19 cellular contexts compared by ENCODE assay signal in the genomic region with DNA sequence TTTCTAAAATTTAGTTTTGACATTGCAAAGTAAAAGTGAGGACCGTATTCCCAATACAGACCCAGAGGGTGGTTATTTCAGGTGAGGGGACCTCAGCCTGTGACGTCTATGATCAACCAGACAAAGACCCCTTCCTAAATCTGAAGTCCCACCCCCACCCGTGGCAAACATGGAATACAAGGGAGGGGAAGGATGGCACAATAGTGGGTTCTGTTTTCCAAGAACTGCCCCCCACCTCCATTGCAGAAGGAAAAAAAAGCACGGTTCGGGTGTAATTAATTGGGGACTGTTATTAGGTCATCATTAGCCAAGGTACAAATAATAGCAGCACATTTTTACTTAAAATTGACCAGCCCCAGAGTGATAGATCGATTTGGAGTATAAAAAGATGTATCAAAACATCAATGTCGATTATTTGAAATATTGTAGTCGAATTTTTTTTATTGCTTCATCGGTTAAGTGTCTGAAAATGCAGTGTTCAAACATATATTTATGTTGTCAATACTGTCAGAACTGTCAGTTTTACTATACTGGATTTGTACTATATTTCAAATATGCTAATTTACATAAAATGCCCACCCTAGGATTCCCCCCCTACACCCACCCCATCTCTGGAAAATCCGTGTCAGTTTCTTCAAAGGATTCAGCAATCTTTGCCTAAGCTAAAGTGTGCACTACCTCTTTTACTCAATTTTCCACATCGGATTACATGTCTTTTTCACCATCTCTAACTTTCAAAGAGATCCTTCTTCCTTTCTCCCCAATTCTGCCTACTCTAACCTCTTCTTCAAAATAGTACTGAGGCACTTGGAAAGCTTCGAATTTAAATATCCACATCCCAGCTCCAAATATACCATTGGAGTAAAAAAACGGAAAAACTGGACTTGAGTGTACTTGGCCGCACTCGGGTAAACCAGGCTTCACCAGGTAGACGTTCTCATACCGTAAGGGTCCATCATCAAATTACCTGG. TPM values are rescaled to one million over a fixed set of nuclear protein-coding genes. Genes with fewer than 3 reads are reported as not detected.
DNase-seq lines count a peak whose midpoint lies in the region; TF ChIP-seq lines count a peak whose summit lies in the region.
"Had no signal": no experiment of that assay in that cellular context is flagged by ENCODE, and none has a peak within 500 bp of the region (broad histone marks: within the 10 kb centered on the region; RNA-seq: fewer than 3 reads in every experiment).

No MANE protein-coding gene starts in this region.

- TF ChIP-seq POLR2A in spleen (IDR thresholded peaks at IDR 0.05) = no peak

- CTCF ChIA-PET in activated naive CD4-positive, alpha-beta T cell treated with anti-CD3 and anti-CD28 coated beads, Interleukin-2, amount 10 ng/mL, durations not matched to agents 7 days and 5 days (lab: Charles Lee) = no interaction called here

- H3K4me3 Mint-ChIP-seq in activated naive CD4-positive, alpha-beta T cell treated with anti-CD3 and anti-CD28 coated beads, Interleukin-2, amount 10 ng/mL, durations not matched to agents 7 days and 5 days = no peak overlapping the region
- H3K4me3 Mint-ChIP-seq: activated T-cell treated with anti-CD3 and anti-CD28 coated beads, Interleukin-2, amount 50 U/mL, for 72 hours had no signal

- no peaks in the 10 kb centered on the region for H3K4me1 ChIP-seq in endocrine pancreas (ENCODE audit: control insufficient read depth, insufficient read depth, low read length)
- H3K4me1 ChIP-seq in mucosa of stomach (ENCODE audit: control insufficient read depth, insufficient read depth, low read length) = peaks cover 9% of the 10 kb centered on the region
- H3K4me1 ChIP-seq in spleen = peaks cover 0 to 27% (median 6%) of the 10 kb centered on the region in 6 donors

- H3K9ac ChIP-seq in endocrine pancreas (ENCODE audit: control insufficient read depth, insufficient read depth, low read length) (peak overlapping the region; percentile 56), mucosa of stomach (ENCODE audit: low read length) (peak overlapping the region; percentile 66)

- intact Hi-C loops in spleen (cut with DNase I; ENCODE audit: low total_unique reads) = loop anchor here (10.0 kb wide), 1 partner anchor 223 kb away; no protein-coding TSS in a partner anchor

- H3K27ac ChIP-seq in temporal lobe (ENCODE audit: low read depth, low read length) (peak overlapping the region; percentile 5), spleen (no peak overlapping the region)
- H3K27ac ChIP-seq: PC-9, tibial nerve had no signal

- 42 to 61% (median 51%) methylated on average over 17 of the region's 17 CpGs for WGBS in spleen, 5 donors

- H3K36me3 ChIP-seq in endocrine pancreas (ENCODE audit: control insufficient read depth, insufficient read depth, low read length) = no peaks in the 10 kb centered on the region
- H3K36me3 ChIP-seq in mucosa of stomach (ENCODE audit: control insufficient read depth, insufficient read depth, low read length) = no peaks in the 10 kb centered on the region
- H3K36me3 ChIP-seq in spleen = no peaks in the 10 kb centered on the region
- H3K36me3 ChIP-seq: tibial nerve had no signal

- H3K27me3 ChIP-seq in endocrine pancreas (ENCODE audit: control insufficient read depth, insufficient read depth, low read length) = no peaks in the 10 kb centered on the region
- H3K27me3 ChIP-seq in mucosa of stomach (ENCODE audit: control insufficient read depth, insufficient read depth, low read length) = peaks cover 4% of the 10 kb centered on the region
- H3K27me3 ChIP-seq in spleen (replicated peaks in 1 of 7) = peaks cover 0 to 100% (median 55%) of the 10 kb centered on the region in 7 donors

- H3K36me3 Mint-ChIP-seq in activated naive CD4-positive, alpha-beta T cell treated with anti-CD3 and anti-CD28 coated beads, Interleukin-2, amount 10 ng/mL, durations not matched to agents 7 days and 5 days = peaks cover 6% of the 10 kb centered on the region

- no peaks in the 10 kb centered on the region for H3K9me3 ChIP-seq in endocrine pancreas (ENCODE audit: control insufficient read depth, low read length)
- no peaks in the 10 kb centered on the region for H3K9me3 ChIP-seq in mucosa of stomach (ENCODE audit: control insufficient read depth, low read length)
- no peaks in the 10 kb centered on the region for H3K9me3 ChIP-seq in spleen
- H3K9me3 ChIP-seq: tibial nerve had no signal

- peaks cover 99% of the 10 kb centered on the region for H3K27me3 Mint-ChIP-seq in activated naive CD4-positive, alpha-beta T cell treated with anti-CD3 and anti-CD28 coated beads, Interleukin-2, amount 10 ng/mL, durations not matched to agents 7 days and 5 days

- H3K4me3 ChIP-seq in endocrine pancreas (ENCODE audit: control insufficient read depth, insufficient read depth, low read length) = peak overlapping the region; percentile 89
- H3K4me3 ChIP-seq in mucosa of stomach (ENCODE audit: low read length) = peak overlapping the region; percentile 41
- H3K4me3 ChIP-seq in spleen = no peak overlapping the region
- H3K4me3 ChIP-seq: PC-9, tibial nerve had no signal

- no peak for TF ChIP-seq CTCF in spleen (IDR thresholded peaks at IDR 0.05 in 8 of 11, conservative IDR thresholded peaks at IDR 0.05 in 3 of 11)

- peaks cover 2% of the 10 kb centered on the region for H3K4me1 Mint-ChIP-seq in activated naive CD4-positive, alpha-beta T cell treated with anti-CD3 and anti-CD28 coated beads, Interleukin-2, amount 10 ng/mL, durations not matched to agents 7 days and 5 days

- peak overlapping the region; percentile 60 for H3K27ac Mint-ChIP-seq in activated naive CD4-positive, alpha-beta T cell treated with anti-CD3 and anti-CD28 coated beads, Interleukin-2, amount 10 ng/mL, durations not matched to agents 7 days and 5 days
- H3K27ac Mint-ChIP-seq: activated T-cell treated with anti-CD3 and anti-CD28 coated beads, Interleukin-2, amount 50 U/mL, for 72 hours; naive thymus-derived CD8-positive, alpha-beta T cell had no signal

- no peak for DNase-seq in activated naive CD4-positive, alpha-beta T cell treated with anti-CD3 and anti-CD28 coated beads, Interleukin-2, amount 10 ng/mL, durations not matched to agents 7 days and 5 days
- no peak for DNase-seq in activated naive CD4-positive, alpha-beta T cell treated with Interleukin-2 at 50 U/mL for 16 hours
- DNase-seq in spleen (no peak), NCI-H1436 (lab: John Stamatoyannopoulos, UW) (no peak)
- no peak for DNase-seq in activated CD8-positive, alpha-beta memory T cell treated with anti-CD3 and anti-CD28 coated beads, Interleukin-2, amount 50 U/mL, for 48 hours
- DNase-seq: activated CD4-positive, alpha-beta T cell treated with anti-CD3 and anti-CD28 coated beads, Interleukin-2, amount 50 U/mL, for 4 hours; activated T-cell treated with anti-CD3 and anti-CD28 coated beads, Interleukin-2, amount 50 U/mL, for 72 hours; DMS53; left ventricle myocardium superior; MM.1S; naive thymus-derived CD8-positive, alpha-beta T cell; NCI-H2107; NCI-H526 treated with DMSO at 0.1 percent for 48 hours; PC-9; stimulated activated CD4-positive, alpha-beta T cell treated with anti-CD3 and anti-CD28 coated beads, Interleukin-4, amount 100 ng/mL, for 4 hours had no signal

- H3K9me3 Mint-ChIP-seq in activated naive CD4-positive, alpha-beta T cell treated with anti-CD3 and anti-CD28 coated beads, Interleukin-2, amount 10 ng/mL, durations not matched to agents 7 days and 5 days = peaks cover 3% of the 10 kb centered on the region
- H3K9me3 Mint-ChIP-seq: activated T-cell treated with anti-CD3 and anti-CD28 coated beads, Interleukin-2, amount 50 U/mL, for 72 hours had no signal

RNA-seq across cellular contexts. Expression of a gene that starts 7.7 kb away (rescaled TPM):
- total RNA-seq in temporal lobe (242 TPM), spleen (10 to 100 TPM; 18.2 to 57.2 (median 27.7) TPM)
- 1 to 10 TPM; 2.6 to 7.8 (median 3.6) TPM for polyA plus RNA-seq in spleen
- total RNA-seq: naive thymus-derived CD8-positive, alpha-beta T cell had no signal
- polyA plus RNA-seq: naive thymus-derived CD8-positive, alpha-beta T cell had no signal

Comparison
In these comparisons a context has a peak if more than half of its experiments do, and no peak if none do; other contexts are left out.
1. H3K4me3 ChIP-seq: peak in endocrine pancreas (single experiment) and mucosa of stomach (single experiment); none in spleen (0 of 8).